Comparison of ENCODE assay signal across 12 cellular contexts in the genomic region with DNA sequence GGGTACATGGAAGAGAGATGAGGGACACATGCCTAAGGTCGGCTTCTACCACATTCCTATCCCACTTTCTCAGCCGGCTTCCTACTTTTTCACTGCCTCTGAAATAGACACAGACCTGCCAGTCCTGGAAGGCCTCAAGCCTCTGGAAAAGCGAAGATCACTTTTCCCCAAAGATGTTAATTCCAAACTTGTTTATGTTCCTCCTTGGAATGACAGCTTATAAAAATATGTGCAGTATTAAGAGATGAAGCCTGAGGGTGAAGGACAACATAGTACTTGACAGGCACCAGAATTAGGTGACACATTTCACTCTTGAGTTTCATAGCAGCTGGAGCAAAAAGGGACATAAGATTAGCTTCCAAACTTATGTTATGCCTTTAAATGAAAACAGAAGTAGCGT. TPM values are rescaled to one million over a fixed set of nuclear protein-coding genes. Genes with fewer than 3 reads are reported as not detected.
DNase-seq lines count a peak whose midpoint lies in the region; ATAC-seq and TF ChIP-seq lines count a peak whose summit lies in the region.
"Had no signal": no experiment of that assay in that cellular context is flagged by ENCODE, and none has a peak within 500 bp of the region (broad histone marks: within the 10 kb centered on the region; RNA-seq: fewer than 3 reads in every experiment).

No MANE protein-coding gene starts in this region.

- TF ChIP-seq CTCF in natural killer cell (IDR thresholded peaks at IDR 0.05) = no peak
- TF ChIP-seq CTCF in hepatocyte (IDR thresholded peaks at IDR 0.05; ENCODE audit: poor library complexity) = no peak

- no peak for DNase-seq in natural killer cell treated with Interleukin-12 subunit alpha and Interleukin-12 subunit beta and Interleukin-15 and Interleukin-18, amount 100 ng/mL, for 72 hours (ENCODE audit: low spot score)
- DNase-seq in natural killer cell (no peak), hepatocyte (ENCODE audit: low spot score) (no peak), HPDE6-E6E7 (ENCODE audit: extremely low spot score) (no peak), NCI-H1048 (lab: John Stamatoyannopoulos, UW) (no peak)
- DNase-seq in stimulated activated CD4-positive, alpha-beta T cell treated with anti-CD3 and anti-CD28 coated beads, Interleukin-1b, Interleukin-23, amount 100 ng/mL, for 48 hours = no peak
- DNase-seq: ACHN; activated T-cell treated with anti-CD3 and anti-CD28 coated beads, Interleukin-2, amount 50 U/mL, for 72 hours; cortex of kidney; SHP77 treated with DMSO at 0.1 percent for 48 hours had no signal

- H3K4me3 Mint-ChIP-seq in natural killer cell treated with Interleukin-12 subunit alpha and Interleukin-12 subunit beta and Interleukin-15 and Interleukin-18, amount 100 ng/mL, for 72 hours = no peak overlapping the region
- H3K4me3 Mint-ChIP-seq in natural killer cell = no peak overlapping the region
- H3K4me3 Mint-ChIP-seq: activated T-cell treated with anti-CD3 and anti-CD28 coated beads, Interleukin-2, amount 50 U/mL, for 72 hours had no signal

- H3K27ac Mint-ChIP-seq in natural killer cell treated with Interleukin-12 subunit alpha and Interleukin-12 subunit beta and Interleukin-15 and Interleukin-18, amount 100 ng/mL, for 72 hours = peak overlapping the region; percentile 15 to 17
- H3K27ac Mint-ChIP-seq in natural killer cell = no peak overlapping the region
- H3K27ac Mint-ChIP-seq: activated T-cell treated with anti-CD3 and anti-CD28 coated beads, Interleukin-2, amount 50 U/mL, for 72 hours had no signal

- peaks cover 91% of the 10 kb centered on the region for H3K4me1 ChIP-seq in hepatocyte (ENCODE audit: insufficient read depth)
- H3K4me1 ChIP-seq in skeletal muscle satellite cell (ENCODE audit: control insufficient read depth, insufficient read depth, low read length) = peaks cover 93% of the 10 kb centered on the region

- no peak for ATAC-seq in natural killer cell treated with Interleukin-12 subunit alpha and Interleukin-12 subunit beta and Interleukin-15 and Interleukin-18, amount 100 ng/mL, for 72 hours
- ATAC-seq in natural killer cell = no peak
- ATAC-seq in HG03280 (IDR thresholded peaks at IDR 0.05; ENCODE audit: unreplicated experiment) = no peak
- ATAC-seq: activated T-cell treated with anti-CD3 and anti-CD28 coated beads, Interleukin-2, amount 50 U/mL, for 72 hours had no signal

- H3K9me3 ChIP-seq in hepatocyte (ENCODE audit: low read depth) (no peaks in the 10 kb centered on the region), skeletal muscle satellite cell (replicated peaks; ENCODE audit: low read length) (no peaks in the 10 kb centered on the region)

- H4K20me1 ChIP-seq in hepatocyte (ENCODE audit: insufficient read depth, poor library complexity, severe bottlenecking) = peaks cover 53% of the 10 kb centered on the region

- no peaks in the 10 kb centered on the region for H3K27me3 Mint-ChIP-seq in natural killer cell treated with Interleukin-12 subunit alpha and Interleukin-12 subunit beta and Interleukin-15 and Interleukin-18, amount 100 ng/mL, for 72 hours
- H3K27me3 Mint-ChIP-seq in natural killer cell (ENCODE audit: low read depth in 2 of 2) = no peaks in the 10 kb centered on the region

- H3K27me3 ChIP-seq in hepatocyte = no peaks in the 10 kb centered on the region
- H3K27me3 ChIP-seq in skeletal muscle satellite cell (ENCODE audit: control insufficient read depth, insufficient read depth, low read length) = no peaks in the 10 kb centered on the region

- peak overlapping the region; percentile 10 for H3K9ac ChIP-seq in skeletal muscle satellite cell (ENCODE audit: low read depth, low read length)

- peak overlapping the region; percentile 64 for H3K27ac ChIP-seq in hepatocyte

- intact Hi-C loops in natural killer cell (cut with micrococcal nuclease) = no loop called here

- H3K4me3 ChIP-seq in hepatocyte (no peak overlapping the region), skeletal muscle satellite cell (ENCODE audit: low read length) (no peak overlapping the region)

- 62% methylated on average over 4 of the region's 4 CpGs for WGBS in hepatocyte (ENCODE audit: low lambda C conversion rate, missing lambda C conversion rate)

- H3K4me2 ChIP-seq in hepatocyte (peak overlapping the region; percentile 31), skeletal muscle satellite cell (ENCODE audit: low read length) (peak overlapping the region; percentile 38)

- H3K4me1 Mint-ChIP-seq in natural killer cell treated with Interleukin-12 subunit alpha and Interleukin-12 subunit beta and Interleukin-15 and Interleukin-18, amount 100 ng/mL, for 72 hours (ENCODE audit: low read depth in 2 of 2) = peaks cover 52 to 57% of the 10 kb centered on the region in 2 donors
- H3K4me1 Mint-ChIP-seq in natural killer cell = peaks cover 73 to 77% of the 10 kb centered on the region in 2 donors

- peaks cover 3% of the 10 kb centered on the region for H3K9me3 Mint-ChIP-seq in natural killer cell treated with Interleukin-12 subunit alpha and Interleukin-12 subunit beta and Interleukin-15 and Interleukin-18, amount 100 ng/mL, for 72 hours
- no peaks in the 10 kb centered on the region for H3K9me3 Mint-ChIP-seq in natural killer cell
- H3K9me3 Mint-ChIP-seq: activated T-cell treated with anti-CD3 and anti-CD28 coated beads, Interleukin-2, amount 50 U/mL, for 72 hours had no signal

- no peaks in the 10 kb centered on the region for H3K36me3 Mint-ChIP-seq in natural killer cell treated with Interleukin-12 subunit alpha and Interleukin-12 subunit beta and Interleukin-15 and Interleukin-18, amount 100 ng/mL, for 72 hours
- H3K36me3 Mint-ChIP-seq in natural killer cell = no peaks in the 10 kb centered on the region

- H2AFZ ChIP-seq in hepatocyte = no peak overlapping the region

- H3K36me3 ChIP-seq in hepatocyte (replicated peaks; ENCODE audit: insufficient read depth, low read depth) (no peaks in the 10 kb centered on the region), skeletal muscle satellite cell (ENCODE audit: insufficient read depth, low read length) (peaks cover 5% of the 10 kb centered on the region)

- peaks cover 93% of the 10 kb centered on the region for H3K79me2 ChIP-seq in hepatocyte

- H3K9me2 ChIP-seq in hepatocyte (replicated peaks; ENCODE audit: insufficient read depth) = no peaks in the 10 kb centered on the region

RNA-seq across cellular contexts. Expression of a gene that starts 25.2 kb away (rescaled TPM):
- 10 to 100 TPM; 17.8 to 20.6 TPM for total RNA-seq in natural killer cell treated with Interleukin-12 subunit alpha and Interleukin-12 subunit beta and Interleukin-15 and Interleukin-18, amount 100 ng/mL, for 72 hours
- total RNA-seq in natural killer cell (10 to 100 TPM; 43.1 to 70.4 (median 51.3) TPM), hepatocyte (51.0 and 54.9 TPM in 2 replicates)
- polyA plus RNA-seq in hepatocyte = 44.6 and 50.1 TPM in 2 replicates
- total RNA-seq in skeletal muscle satellite cell (2012; rRNA removed) = 33.0 and 40.2 TPM in 2 replicates

Comparison
In these comparisons a context has a peak if more than half of its experiments do, and no peak if none do; other contexts are left out.
1. H3K27ac Mint-ChIP-seq: peak in natural killer cell treated with Interleukin-12 subunit alpha and Interleukin-12 subunit beta and Interleukin-15 and Interleukin-18, amount 100 ng/mL, for 72 hours (2 of 2); none in natural killer cell (0 of 2).